In the genomic region with DNA sequence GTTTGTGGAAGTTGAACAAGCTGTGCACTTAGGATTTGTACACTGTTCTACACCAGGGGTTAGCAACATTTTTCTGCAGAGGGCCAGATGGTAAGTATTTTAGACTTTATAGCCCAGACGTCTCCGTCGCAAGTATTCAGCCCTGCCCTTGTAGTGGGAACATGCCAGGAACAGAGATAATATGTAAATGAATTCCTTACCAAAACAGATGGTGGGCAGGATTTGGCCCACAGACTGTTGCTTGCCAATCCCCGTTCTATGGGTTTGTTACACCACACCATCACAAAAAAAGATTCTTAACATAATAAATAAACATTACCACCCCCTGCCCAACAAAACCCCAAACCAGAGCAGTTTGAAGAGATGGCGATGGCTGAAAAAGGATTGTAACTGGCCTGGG, we compare ENCODE assay signal across 17 cellular contexts.
DNase-seq lines count a peak whose midpoint lies in the region; ATAC-seq, FAIRE-seq and TF ChIP-seq lines count a peak whose summit lies in the region.
"Had no signal": no experiment of that assay in that cellular context is flagged by ENCODE, and none has a peak within 500 bp of the region (broad histone marks: within the 10 kb centered on the region; RNA-seq: fewer than 3 reads in every experiment).

No MANE protein-coding gene starts in this region.

- H3K9me3 ChIP-seq in endothelial cell of umbilical vein (replicated peaks; ENCODE audit: control insufficient read depth, insufficient read depth, low read length): no peaks in the 10 kb centered on the region
- H3K9me3 ChIP-seq in PC-3 (ENCODE audit: low read length): no peaks in the 10 kb centered on the region
- H3K9me3 ChIP-seq: left lung, neutrophil had no signal

- H3K27ac ChIP-seq in endothelial cell of umbilical vein (ENCODE audit: insufficient read depth, low read depth, low read length): peak overlapping the region; percentile 75
- no peak overlapping the region for H3K27ac ChIP-seq in PC-3 (ENCODE audit: low read length)
- H3K27ac ChIP-seq: neutrophil had no signal

- peaks cover 0 to 5% (median 0%) of the 10 kb centered on the region in 7 donors for H3K9me3 Mint-ChIP-seq in CD14-positive monocyte

- DNase-seq in CD14-positive monocyte (ENCODE audit: low spot score): peak; percentile 8
- DNase-seq in NOMO-1 treated with DMSO at 0.1 percent for 48 hours (lab: John Stamatoyannopoulos, UW; ENCODE audit: unreplicated experiment): peak; percentile 31
- DNase-seq in endothelial cell of umbilical vein (ENCODE audit: low read depth, low spot score): peak; percentile 25
- DNase-seq in posterior vena cava (ENCODE audit: low spot score): peak; percentile 9
- DNase-seq in SW480 (ENCODE audit: low spot score): no peak
- no peak for DNase-seq in PC-3
- no peak for DNase-seq in A172 (ENCODE audit: low spot score)
- DNase-seq: activated T-cell treated with anti-CD3 and anti-CD28 coated beads, Interleukin-2, amount 50 U/mL, for 1 hour; DMS79 treated with DMSO at 0.1 percent for 48 hours; NCI-H187; NCI-H774 had no signal

- H3K36me3 ChIP-seq in endothelial cell of umbilical vein (ENCODE audit: control insufficient read depth in 2 of 2, extremely low read depth in 1 of 2, insufficient read depth in 2 of 2, low read length in 2 of 2) (peaks cover 17 to 46% of the 10 kb centered on the region in 2 experiments), PC-3 (ENCODE audit: low read depth, low read length) (no peaks in the 10 kb centered on the region)
- H3K36me3 ChIP-seq: neutrophil had no signal

- dilution Hi-C loops in endothelial cell of umbilical vein (cut with MboI; ENCODE audit: extremely low pct_ligation_motif_present, low sequenced_read_pairs): no loop called here

- POLR2A ChIA-PET in endothelial cell of umbilical vein (lab: Charles Lee): no interaction called here
- POLR2A ChIA-PET in PC-3 (lab: Charles Lee; ENCODE audit: unreplicated experiment): no interaction called here

- TSS peak; percentile 31 for BruUV-seq in endothelial cell of umbilical vein (replicated peaks; lab: Mats Ljungman, UMichigan)
- BruUV-seq in PC-3 (replicated peaks; lab: Mats Ljungman, UMichigan): no TSS peak

- H3K4me3 Mint-ChIP-seq in CD14-positive monocyte: no peak overlapping the region
- H3K4me3 Mint-ChIP-seq: B cell had no signal

- H3K27ac Mint-ChIP-seq in CD14-positive monocyte: peak overlapping the region in 1 of 7 donors; percentile 45
- H3K27ac Mint-ChIP-seq: B cell had no signal

- TF ChIP-seq CTCF in CD14-positive monocyte (IDR thresholded peaks at IDR 0.05) (no peak), endothelial cell of umbilical vein (IDR thresholded peaks at IDR 0.05; ENCODE audit: extremely low read depth in 1 of 2, insufficient read depth in 1 of 2, low read depth in 1 of 2, low read length in 2 of 2) (no peak), PC-3 (conservative IDR thresholded peaks at IDR 0.05; ENCODE audit: low read depth, low read length) (no peak)

- H4K20me1 ChIP-seq in endothelial cell of umbilical vein (replicated peaks; ENCODE audit: control insufficient read depth, extremely low read depth, insufficient read depth, low read length) (no peaks in the 10 kb centered on the region), PC-3 (ENCODE audit: low read length) (no peaks in the 10 kb centered on the region)

- H3K4me3 ChIP-seq in endothelial cell of umbilical vein (replicated peaks in 1 of 3; ENCODE audit: insufficient read depth in 1 of 3, low read depth in 1 of 3, low read length in 3 of 3) (no peak overlapping the region), PC-3 (ENCODE audit: low read length) (no peak overlapping the region)
- H3K4me3 ChIP-seq: GM12878, K562, left lung had no signal

- H3K27me3 ChIP-seq in endothelial cell of umbilical vein (ENCODE audit: control insufficient read depth in 2 of 2, insufficient read depth in 2 of 2, low read length in 2 of 2) (no peaks in the 10 kb centered on the region), PC-3 (ENCODE audit: low read length) (no peaks in the 10 kb centered on the region)
- H3K27me3 ChIP-seq: left lung had no signal

- no peak for ATAC-seq in GM18907 (IDR thresholded peaks at IDR 0.05; ENCODE audit: unreplicated experiment)
- no peak for ATAC-seq in PC-3
- ATAC-seq: GM12878, K562 had no signal

- H3K9ac ChIP-seq in endothelial cell of umbilical vein (replicated peaks; ENCODE audit: extremely low read depth, insufficient read depth, low read length): peak overlapping the region; percentile 26
- H3K9ac ChIP-seq in PC-3 (ENCODE audit: low read length): no peak overlapping the region

- intact Hi-C loops in CD14-positive monocyte (cut with micrococcal nuclease): loop anchor here in 1 of 2 donors (10.0 kb wide), 1 partner anchor 69 kb away; no protein-coding TSS in a partner anchor
- intact Hi-C loops in endothelial cell of umbilical vein (cut with micrococcal nuclease): loop anchor here (1.0 to 5.0 kb wide), 3 partner anchors 9 to 321 kb away; no protein-coding TSS in a partner anchor
- intact Hi-C loops in posterior vena cava (cut with DNase I): no loop called here
- intact Hi-C loops in PC-3 (cut with micrococcal nuclease): no loop called here

- H3F3A ChIP-seq in PC-3 (ENCODE audit: low read length, unreplicated experiment): no peaks in the 10 kb centered on the region

- peaks cover 22% of the 10 kb centered on the region for H3K4me1 Mint-ChIP-seq in CD14-positive monocyte
- H3K4me1 Mint-ChIP-seq: B cell had no signal

- CTCF ChIA-PET in endothelial cell of umbilical vein (lab: Charles Lee): interaction anchor here (1.2 to 2.4 kb wide), 6 partner anchors 9 to 267 kb away, joined by 4 to 22 read pairs (median 4); no protein-coding TSS in a partner anchor
- CTCF ChIA-PET in PC-3 (lab: Charles Lee): no interaction called here

- TF ChIP-seq POLR2A in endothelial cell of umbilical vein (IDR thresholded peaks at IDR 0.05; ENCODE audit: low read depth, low read length): no peak

- H2AFZ ChIP-seq in endothelial cell of umbilical vein (ENCODE audit: low read depth, low read length) (no peak overlapping the region), PC-3 (ENCODE audit: low read length) (no peak overlapping the region)

- no peaks in the 10 kb centered on the region for H3K9me2 ChIP-seq in PC-3 (replicated peaks; ENCODE audit: low read length)

- H3K36me3 Mint-ChIP-seq in CD14-positive monocyte: peaks cover 20 to 31% of the 10 kb centered on the region in 2 donors

- FAIRE-seq in endothelial cell of umbilical vein (lab: Jason Lieb, UNC): peak; percentile 55
- FAIRE-seq: GM12878, K562 had no signal

- no peaks in the 10 kb centered on the region for H3K79me2 ChIP-seq in endothelial cell of umbilical vein (ENCODE audit: control insufficient read depth, insufficient read depth, low read length)
- no peaks in the 10 kb centered on the region for H3K79me2 ChIP-seq in PC-3 (ENCODE audit: low read length)

- H3K4me1 ChIP-seq in endothelial cell of umbilical vein (ENCODE audit: control insufficient read depth, extremely low read depth, insufficient read depth, low read length) (peaks cover 24% of the 10 kb centered on the region), PC-3 (ENCODE audit: insufficient read depth, low read length) (no peaks in the 10 kb centered on the region)

- H3K9me1 ChIP-seq in endothelial cell of umbilical vein (replicated peaks; ENCODE audit: control insufficient read depth, extremely low read depth, insufficient read depth, low read length): no peaks in the 10 kb centered on the region

- peaks cover 5 to 8% (median 6%) of the 10 kb centered on the region in 3 donors for H3K27me3 Mint-ChIP-seq in CD14-positive monocyte (ENCODE audit: low read depth in 3 of 3)

- H3K4me2 ChIP-seq in endothelial cell of umbilical vein (ENCODE audit: insufficient read depth, low read length) (peak overlapping the region; percentile 12), PC-3 (ENCODE audit: low read length) (no peak overlapping the region)

TF ChIP-seq in endothelial cell of umbilical vein, 7 proteins besides CTCF, POLR2A, EP300 and RAD21:
- no peak for TF ChIP-seq EZH2 (IDR thresholded peaks at IDR 0.05; ENCODE audit: borderline replicate concordance, low read depth, low read length, severe bottlenecking)
- no peak for TF ChIP-seq JUN (IDR thresholded peaks at IDR 0.05; ENCODE audit: borderline replicate concordance, insufficient read depth, insufficient read length, low read depth)
- TF ChIP-seq GATA2 (IDR thresholded peaks at IDR 0.05; ENCODE audit: insufficient read depth, insufficient read length, low read depth, low read length): no peak
- TF ChIP-seq, protein P1, sequence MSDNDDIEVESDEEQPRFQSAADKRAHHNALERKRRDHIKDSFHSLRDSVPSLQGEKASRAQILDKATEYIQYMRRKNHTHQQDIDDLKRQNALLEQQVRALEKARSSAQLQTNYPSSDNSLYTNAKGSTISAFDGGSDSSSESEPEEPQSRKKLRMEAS (IDR thresholded peaks at IDR 0.05; ENCODE audit: insufficient read depth, insufficient read length): no peak
- no peak for TF ChIP-seq POLR2AphosphoS5 (IDR thresholded peaks at IDR 0.05; ENCODE audit: insufficient read depth, low read depth, low read length)
- no peak for TF ChIP-seq FOS (IDR thresholded peaks at IDR 0.05; ENCODE audit: borderline replicate concordance, insufficient read depth, low read length)

Comparison
In these comparisons a context has a peak if more than half of its experiments do, and no peak if none do; other contexts are left out.
1. DNase-seq: peak in CD14-positive monocyte (single experiment), NOMO-1 treated with DMSO at 0.1 percent for 48 hours (single experiment), endothelial cell of umbilical vein (single experiment) and posterior vena cava (single experiment); none in SW480 (single experiment), PC-3 (single experiment) and A172 (single experiment).